10 cellular contexts compared by ENCODE assay signal in the genomic region with DNA sequence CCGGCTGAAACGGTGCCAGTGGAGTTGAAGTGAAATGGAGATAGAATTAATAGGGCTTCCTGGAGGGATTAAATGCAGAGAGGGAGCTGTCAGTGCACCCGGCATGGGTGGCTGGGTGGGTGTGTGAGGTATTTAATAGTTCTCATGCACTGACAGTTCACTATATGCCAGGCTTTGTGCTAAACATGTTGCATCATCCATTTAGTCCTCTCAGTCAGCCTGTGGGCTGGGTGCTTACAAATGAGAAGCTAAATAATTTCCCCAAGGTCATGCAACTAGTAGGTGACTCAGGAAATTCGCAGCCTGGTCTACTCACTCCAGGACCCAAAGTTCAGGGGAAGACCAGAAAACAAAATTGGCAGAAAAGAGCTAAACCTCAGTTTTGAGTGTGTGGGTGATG.
DNase-seq lines count a peak whose midpoint lies in the region; ATAC-seq and TF ChIP-seq lines count a peak whose summit lies in the region.
"Had no signal": no experiment of that assay in that cellular context is flagged by ENCODE, and none has a peak within 500 bp of the region (broad histone marks: within the 10 kb centered on the region; RNA-seq: fewer than 3 reads in every experiment).

No MANE protein-coding gene starts in this region.

- intact Hi-C loops in ascending aorta (cut with DNase I) = no loop called here

- no peaks in the 10 kb centered on the region for H3K27me3 ChIP-seq in ascending aorta

- H3K27ac ChIP-seq in ascending aorta = no peak overlapping the region

- no peak for TF ChIP-seq CTCF in ascending aorta (IDR thresholded peaks at IDR 0.05)

- H3K4me3 ChIP-seq in ascending aorta = no peak overlapping the region

- no peaks in the 10 kb centered on the region for H3K9me3 ChIP-seq in ascending aorta

- DNase-seq in HT1080 (ENCODE audit: low read depth) = peak; percentile 40
- peak; percentile 15 for DNase-seq in activated T-helper 9 cell treated with anti-CD3 and anti-CD28 coated beads, Interleukin-2, amount 50 U/mL, for 16 hours (ENCODE audit: low read depth)
- peak; percentile 29 to 51 for DNase-seq in stimulated activated CD4-positive, alpha-beta T cell treated with anti-CD3 and anti-CD28 coated beads, Interleukin-12 subunit alpha, Interleukin-12 subunit beta, amount 100 ng/mL, for 24 hours (ENCODE audit: low read depth in 2 of 2)
- DNase-seq in amniotic stem cell (lab: John Stamatoyannopoulos, UW) = no peak
- no peak for DNase-seq in ascending aorta (ENCODE audit: low spot score in 2 of 2)
- DNase-seq: T1000 had no signal

- peak; percentile 63 for ATAC-seq in GM18502 (IDR thresholded peaks at IDR 0.05; ENCODE audit: poor library complexity, unreplicated experiment)
- no peak for ATAC-seq in HG02970 (IDR thresholded peaks at IDR 0.05; ENCODE audit: low FRiP score, unreplicated experiment)
- ATAC-seq in GM18867 (IDR thresholded peaks at IDR 0.05; ENCODE audit: unreplicated experiment) = no peak
- ATAC-seq: HCT116 had no signal

- H3K36me3 ChIP-seq in ascending aorta = no peaks in the 10 kb centered on the region

- H3K4me1 ChIP-seq in ascending aorta = no peaks in the 10 kb centered on the region

Comparison
In these comparisons a context has a peak if more than half of its experiments do, and no peak if none do; other contexts are left out.
1. DNase-seq: peak in HT1080 (single experiment), activated T-helper 9 cell treated with anti-CD3 and anti-CD28 coated beads, Interleukin-2, amount 50 U/mL, for 16 hours (single experiment) and stimulated activated CD4-positive, alpha-beta T cell treated with anti-CD3 and anti-CD28 coated beads, Interleukin-12 subunit alpha, Interleukin-12 subunit beta, amount 100 ng/mL, for 24 hours (2 of 2); none in amniotic stem cell (single experiment) and ascending aorta (0 of 2).